ENCODE assay signal across 1 cellular context in genomic region chr10:69215405-69216176, GRCh38.
TF ChIP-seq lines count a peak whose summit lies in the region.

No MANE protein-coding gene starts in this region.

TF ChIP-seq in K562, 482 proteins besides CTCF, POLR2A, EP300 and RAD21 (continued from another document and continues in another):
- TF ChIP-seq ZBTB40 (IDR thresholded peaks at IDR 0.05) (no peak; the same call in none of the 2 replicates), ZBTB40 (CRISPR knock-in tag; IDR thresholded peaks at IDR 0.05) (no peak), MCM5 (IDR thresholded peaks at IDR 0.05; ENCODE audit: low read depth) (no peak), NBN (IDR thresholded peaks at IDR 0.05; ENCODE audit: low read depth) (no peak), ZSCAN32 (CRISPR knock-in tag; IDR thresholded peaks at IDR 0.05) (no peak), RFX5 (IDR thresholded peaks at IDR 0.05; ENCODE audit: low read depth, low read length) (no peak), BHLHE40 (IDR thresholded peaks at IDR 0.05; ENCODE audit: low read length) (no peak), SMARCE1 (IDR thresholded peaks at IDR 0.05) (peak; percentile 39; the same call in 1 of the 2 replicates), PTTG1 (tag; IDR thresholded peaks at IDR 0.05; ENCODE audit: low read depth) (0 out of 2 replicates have a peak, but pooled peaks have one; percentile 15), LARP7 (IDR thresholded peaks at IDR 0.05) (no peak), FOSL1 (tag; conservative IDR thresholded peaks at IDR 0.05) (no peak), EZH2 (IDR thresholded peaks at IDR 0.05; ENCODE audit: borderline replicate concordance, low read depth, low read length) (no peak), MBD2 (IDR thresholded peaks at IDR 0.05; ENCODE audit: borderline replicate concordance, low read depth) (no peak), TAF9B (IDR thresholded peaks at IDR 0.05; ENCODE audit: partially characterized antibody) (no peak), MAX (CRISPR knock-in tag; IDR thresholded peaks at IDR 0.05) (no peak), ZBTB17 (CRISPR knock-in tag; IDR thresholded peaks at IDR 0.05) (no peak), NFRKB (IDR thresholded peaks at IDR 0.05; ENCODE audit: low read depth) (no peak), ZNF507 (tag; conservative IDR thresholded peaks at IDR 0.05) (no peak), ZNF766 (CRISPR knock-in tag; conservative IDR thresholded peaks at IDR 0.05) (0 out of 2 replicates have a peak, but pooled peaks have one; percentile 74), TBL1XR1 (IDR thresholded peaks at IDR 0.05; ENCODE audit: low read length in 2 of 2) (no peak), POLR2AphosphoS5 (IDR thresholded peaks at IDR 0.05; ENCODE audit: control insufficient read depth, insufficient read depth, low read depth, low read length) (no peak), ZNF212 (CRISPR knock-in tag; IDR thresholded peaks at IDR 0.05) (no peak), ZC3H8 (IDR thresholded peaks at IDR 0.05) (no peak), POLR3G (IDR thresholded peaks at IDR 0.05; ENCODE audit: extremely low read depth, insufficient read length, insufficient replicate concordance) (no peak), ZNF764 (CRISPR knock-in tag; IDR thresholded peaks at IDR 0.05; ENCODE audit: low read depth) (no peak), WHSC1 (IDR thresholded peaks at IDR 0.05; ENCODE audit: low read length) (no peak), SMARCC2 (IDR thresholded peaks at IDR 0.05; ENCODE audit: low read depth) (no peak), E4F1 (CRISPR knock-in tag; IDR thresholded peaks at IDR 0.05; ENCODE audit: borderline replicate concordance) (0 out of 2 replicates have a peak, but pooled peaks have one; percentile 40), PBX2 (CRISPR knock-in tag; IDR thresholded peaks at IDR 0.05; ENCODE audit: low read depth) (no peak), PBX2 (tag; conservative IDR thresholded peaks at IDR 0.05; ENCODE audit: low read depth) (no peak), TRIM24 (IDR thresholded peaks at IDR 0.05) (no peak), ZNF239 (CRISPR knock-in tag; IDR thresholded peaks at IDR 0.05) (peak; percentile 14; the same call in 1 of the 2 replicates), ETS1 (conservative IDR thresholded peaks at IDR 0.05; ENCODE audit: control insufficient read depth, low read depth, low read length) (no peak), SIN3B (IDR thresholded peaks at IDR 0.05; ENCODE audit: low read depth) (no peak), CXXC5 (CRISPR knock-in tag; IDR thresholded peaks at IDR 0.05) (peak; percentile 39), NR4A1 (CRISPR knock-in tag; IDR thresholded peaks at IDR 0.05) (no peak), NR4A1 (tag; IDR thresholded peaks at IDR 0.05) (no peak), KLF1 (tag; IDR thresholded peaks at IDR 0.05) (no peak), ARID2 (IDR thresholded peaks at IDR 0.05) (no peak), THRAP3 (IDR thresholded peaks at IDR 0.05; ENCODE audit: borderline replicate concordance) (no peak), MAFK (IDR thresholded peaks at IDR 0.05; ENCODE audit: low read length) (peak; percentile 96), ARID3A (IDR thresholded peaks at IDR 0.05; ENCODE audit: borderline replicate concordance, low read depth, low read length) (no peak), BCOR (IDR thresholded peaks at IDR 0.05) (no peak), TGIF2 (CRISPR knock-in tag; IDR thresholded peaks at IDR 0.05) (no peak), FOXO4 (CRISPR knock-in tag; IDR thresholded peaks at IDR 0.05) (no peak), POLR2H (tag; IDR thresholded peaks at IDR 0.05; ENCODE audit: low read depth) (peak; percentile 56), ETV6 (IDR thresholded peaks at IDR 0.05; ENCODE audit: borderline replicate concordance in 1 of 2, low read depth in 2 of 2, low read length in 1 of 2) (peak; percentile 87 to 89; a peak in 3 of 4 replicates), ETV6 (CRISPR knock-in tag; IDR thresholded peaks at IDR 0.05; ENCODE audit: borderline replicate concordance) (no peak), CREM (IDR thresholded peaks at IDR 0.05; ENCODE audit: low read depth) (no peak), KLF6 (CRISPR knock-in tag; IDR thresholded peaks at IDR 0.05; ENCODE audit: borderline replicate concordance) (0 out of 2 replicates have a peak, but pooled peaks have one; percentile 48), MYNN (IDR thresholded peaks at IDR 0.05) (no peak), MYNN (CRISPR knock-in tag; IDR thresholded peaks at IDR 0.05) (no peak), ZNF445 (CRISPR knock-in tag; IDR thresholded peaks at IDR 0.05; ENCODE audit: low read depth) (no peak), ZNF165 (CRISPR knock-in tag; IDR thresholded peaks at IDR 0.05; ENCODE audit: borderline replicate concordance) (no peak), ZNF24 (IDR thresholded peaks at IDR 0.05) (no peak), SNRNP70 (optimal IDR thresholded peaks at IDR 0.05; ENCODE audit: low read depth, low read length) (no peak), KAT8 (IDR thresholded peaks at IDR 0.05; ENCODE audit: low read depth) (no peak)
